Comparison of ENCODE assay signal across 8 cellular contexts in the genomic region with DNA sequence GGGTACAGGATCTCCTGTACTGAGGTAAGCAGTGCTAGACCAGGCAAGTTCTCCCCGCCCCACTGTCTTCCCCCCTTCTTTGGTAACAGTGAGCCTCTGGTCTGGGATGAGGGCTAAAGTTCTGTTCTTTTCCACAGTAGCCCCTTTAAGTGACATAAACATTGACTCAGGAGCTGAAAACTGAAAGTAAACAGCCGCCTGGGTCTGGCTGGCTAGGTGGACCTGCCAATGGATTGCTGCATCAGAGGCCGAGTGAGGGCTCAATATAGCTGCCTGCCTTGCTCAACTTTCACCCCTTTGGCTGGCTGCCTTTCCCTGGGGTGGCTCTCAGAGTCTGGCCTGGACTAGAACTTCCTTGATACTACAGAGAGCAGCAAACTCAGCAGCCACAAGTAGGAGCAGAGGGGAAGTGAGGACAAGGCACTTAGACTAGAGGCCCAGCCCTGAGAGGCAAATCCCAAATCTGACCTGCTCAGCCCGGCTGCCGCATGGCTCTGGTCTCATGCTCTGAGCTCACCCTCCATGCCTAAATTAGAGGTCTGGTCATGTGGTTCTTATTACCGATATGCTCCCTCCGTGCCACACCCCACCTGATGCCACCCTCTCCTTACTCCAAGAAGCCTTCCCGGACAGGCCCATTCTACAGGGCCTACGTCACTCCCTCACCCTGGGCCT. TPM values are rescaled to one million over a fixed set of nuclear protein-coding genes. Genes with fewer than 3 reads are reported as not detected.
DNase-seq lines count a peak whose midpoint lies in the region; TF ChIP-seq lines count a peak whose summit lies in the region.

No MANE protein-coding gene starts in this region.

- peak overlapping the region; percentile 60 for H3K27ac Mint-ChIP-seq in T-helper 1 cell treated with Interleukin-12 subunit alpha and Interleukin-12 subunit beta and Interleukin-4 antibody, amounts not matched to agents 30 μg/mL and 1 μg/mL, for 36 hours
- H3K27ac Mint-ChIP-seq in type B pancreatic cell (peak overlapping the region; percentile 74), glutamatergic neuron (ENCODE audit: unreplicated experiment) (no peak overlapping the region)

- peaks cover 42% of the 10 kb centered on the region for H3K4me1 Mint-ChIP-seq in T-helper 1 cell treated with Interleukin-12 subunit alpha and Interleukin-12 subunit beta and Interleukin-4 antibody, amounts not matched to agents 30 μg/mL and 1 μg/mL, for 36 hours (ENCODE audit: low read depth)
- H3K4me1 Mint-ChIP-seq in type B pancreatic cell (ENCODE audit: unreplicated experiment) (no peaks in the 10 kb centered on the region), glutamatergic neuron (ENCODE audit: low read depth, unreplicated experiment) (no peaks in the 10 kb centered on the region)

- peaks cover 23% of the 10 kb centered on the region for H3K36me3 Mint-ChIP-seq in T-helper 1 cell treated with Interleukin-12 subunit alpha and Interleukin-12 subunit beta and Interleukin-4 antibody, amounts not matched to agents 30 μg/mL and 1 μg/mL, for 36 hours (ENCODE audit: low read depth)
- H3K36me3 Mint-ChIP-seq in type B pancreatic cell: peaks cover 17% of the 10 kb centered on the region
- peaks cover 7% of the 10 kb centered on the region for H3K36me3 Mint-ChIP-seq in glutamatergic neuron (ENCODE audit: unreplicated experiment)

- H3K27me3 Mint-ChIP-seq in T-helper 1 cell treated with Interleukin-12 subunit alpha and Interleukin-12 subunit beta and Interleukin-4 antibody, amounts not matched to agents 30 μg/mL and 1 μg/mL, for 36 hours (ENCODE audit: low read depth): no peaks in the 10 kb centered on the region
- H3K27me3 Mint-ChIP-seq in type B pancreatic cell (no peaks in the 10 kb centered on the region), glutamatergic neuron (ENCODE audit: unreplicated experiment) (peaks cover 1% of the 10 kb centered on the region)

- TF ChIP-seq CTCF in cardiac fibroblast (IDR thresholded peaks at IDR 0.05; ENCODE audit: low read depth, low read length): no peak
- no peak for TF ChIP-seq CTCF in type B pancreatic cell (conservative IDR thresholded peaks at IDR 0.05)
- no peak for TF ChIP-seq CTCF in glutamatergic neuron (IDR thresholded peaks at IDR 0.05; ENCODE audit: partially characterized antibody, unreplicated experiment)

- H3K9me3 Mint-ChIP-seq in T-helper 1 cell treated with Interleukin-12 subunit alpha and Interleukin-12 subunit beta and Interleukin-4 antibody, amounts not matched to agents 30 μg/mL and 1 μg/mL, for 36 hours: no peaks in the 10 kb centered on the region
- no peaks in the 10 kb centered on the region for H3K9me3 Mint-ChIP-seq in type B pancreatic cell
- H3K9me3 Mint-ChIP-seq in glutamatergic neuron (ENCODE audit: unreplicated experiment): no peaks in the 10 kb centered on the region

- DNase-seq in T-helper 1 cell: no peak
- peak; percentile 88 to 98 for DNase-seq in cardiac fibroblast (ENCODE audit: low read depth in 2 of 2)
- peak; percentile 66 to 80 for DNase-seq in lung microvascular endothelial cell (ENCODE audit: low read depth in 2 of 2)
- DNase-seq in type B pancreatic cell (ENCODE audit: extremely low spot score, unreplicated experiment): no peak
- no peak for DNase-seq in glutamatergic neuron
- no peak for DNase-seq in HPDE6-E6E7 (ENCODE audit: extremely low spot score)
- DNase-seq in effector CD8-positive, alpha-beta T cell (lab: John Stamatoyannopoulos, UW): no peak

- H3K4me3 ChIP-seq in cardiac fibroblast (replicated peaks in 1 of 2; ENCODE audit: low read depth in 2 of 2, low read length in 2 of 2): no peak overlapping the region

- no peak overlapping the region for H3K4me3 Mint-ChIP-seq in T-helper 1 cell treated with Interleukin-12 subunit alpha and Interleukin-12 subunit beta and Interleukin-4 antibody, amounts not matched to agents 30 μg/mL and 1 μg/mL, for 36 hours
- H3K4me3 Mint-ChIP-seq in type B pancreatic cell: no peak overlapping the region
- no peak overlapping the region for H3K4me3 Mint-ChIP-seq in glutamatergic neuron (ENCODE audit: unreplicated experiment)

RNA-seq across cellular contexts. Expression of a gene that starts 9.6 kb away (rescaled TPM):
- total RNA-seq in lung microvascular endothelial cell: 0.22 and 0.40 TPM in 2 replicates
- 2.4 and 3.7 TPM in 2 replicates for total RNA-seq in type B pancreatic cell (ENCODE audit: low replicate concordance)
- total RNA-seq in glutamatergic neuron (ENCODE audit: unreplicated experiment): 7.6 TPM

RNA-seq across cellular contexts. Expression of a gene that starts 35.8 kb away (rescaled TPM):
- total RNA-seq in lung microvascular endothelial cell (2.2 and 6.5 TPM in 2 replicates), type B pancreatic cell (ENCODE audit: low replicate concordance) (70.4 and 104 TPM in 2 replicates), glutamatergic neuron (ENCODE audit: unreplicated experiment) (91.1 TPM)

Comparison
In these comparisons a context has a peak if more than half of its experiments do, and no peak if none do; other contexts are left out.
1. DNase-seq: peak in cardiac fibroblast (2 of 2) and lung microvascular endothelial cell (2 of 2); none in T-helper 1 cell (0 of 5), type B pancreatic cell (single experiment), glutamatergic neuron (single experiment), HPDE6-E6E7 (single experiment) and effector CD8-positive, alpha-beta T cell (single experiment).